ENCODE assay signal across 8 cellular contexts in the genomic region with DNA sequence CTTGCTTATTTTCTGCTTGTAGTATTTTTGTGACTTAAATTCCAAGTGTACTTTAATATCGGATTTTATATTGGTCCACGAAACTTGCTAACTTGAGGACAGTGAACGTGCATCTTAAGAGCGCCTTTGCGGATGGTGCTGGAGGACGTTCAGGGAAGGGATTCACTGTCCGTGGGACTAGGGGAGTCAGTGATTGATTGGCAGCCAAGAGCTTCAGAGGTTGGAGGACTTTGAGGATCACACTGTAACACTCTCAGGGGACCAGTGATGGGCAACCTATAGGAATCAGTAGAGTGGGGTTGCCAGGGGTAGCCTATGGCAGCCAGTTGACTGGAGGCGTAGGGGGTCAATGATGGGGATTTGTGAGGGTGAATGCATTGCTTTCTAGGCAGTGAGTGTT. TPM values are rescaled to one million over a fixed set of nuclear protein-coding genes. Genes with fewer than 3 reads are reported as not detected.
DNase-seq lines count a peak whose midpoint lies in the region; ATAC-seq and TF ChIP-seq lines count a peak whose summit lies in the region.

No MANE protein-coding gene starts in this region.

- no peak for TF ChIP-seq CTCF in GM06990 (IDR thresholded peaks at IDR 0.05; ENCODE audit: insufficient read depth, low read length, poor library complexity, severe bottlenecking)
- TF ChIP-seq CTCF in fibroblast of the aortic adventitia (IDR thresholded peaks at IDR 0.05; ENCODE audit: insufficient read depth, low read length) = no peak

- H3K9me3 ChIP-seq in SK-N-MC (ENCODE audit: low read depth, low read length) = no peaks in the 10 kb centered on the region

- H3K36me3 ChIP-seq in GM06990 (ENCODE audit: control insufficient read depth, insufficient read depth, low read length) = peaks cover 6% of the 10 kb centered on the region; the same call in 1 of the 2 replicates
- peaks cover 6% of the 10 kb centered on the region; the same call in 1 of the 2 replicates for H3K36me3 ChIP-seq in SK-N-MC (ENCODE audit: insufficient read depth, low read length)

- DNase-seq in GM06990 (ENCODE audit: extremely low read depth, insufficient read length) (no peak), SK-N-MC (ENCODE audit: low read depth, low spot score) (no peak), fibroblast of the aortic adventitia (ENCODE audit: low read depth) (no peak), renal cortical epithelial cell (ENCODE audit: low read depth) (peak; percentile 9)
- DNase-seq in activated CD4-positive, alpha-beta T cell treated with anti-CD3 and anti-CD28 coated beads for 1 hour = no peak
- DNase-seq in effector CD8-positive, alpha-beta T cell (lab: John Stamatoyannopoulos, UW) = no peak

- no peak for ATAC-seq in GM21737 (IDR thresholded peaks at IDR 0.05; ENCODE audit: unreplicated experiment)
- no peak for ATAC-seq in GM18873 (IDR thresholded peaks at IDR 0.05; ENCODE audit: low FRiP score, unreplicated experiment)

- H3K4me3 ChIP-seq in GM06990 (replicated peaks; ENCODE audit: low read depth, low read length) (peak overlapping the region; percentile 86), SK-N-MC (peak overlapping the region; percentile 80), fibroblast of the aortic adventitia (ENCODE audit: low read depth, low read length) (peak overlapping the region; percentile 83)

- H3K9ac ChIP-seq in SK-N-MC (ENCODE audit: insufficient read length) = peak overlapping the region; percentile 69

- no peak overlapping the region for H3K27ac ChIP-seq in SK-N-MC

- no peaks in the 10 kb centered on the region for H3K27me3 ChIP-seq in GM06990 (replicated peaks; ENCODE audit: control insufficient read depth, insufficient read depth, low read length)

RNA-seq across cellular contexts. Expression of gene ZNF175, which starts 0.5 kb away (rescaled TPM):
- total RNA-seq in fibroblast of the aortic adventitia (ENCODE audit: low replicate concordance) (7.9 and 12.9 TPM in 2 replicates), renal cortical epithelial cell (3.3 and 12.5 TPM in 2 replicates)

RNA-seq across cellular contexts. Expression of gene SIGLEC6, which starts 40.1 kb away (rescaled TPM):
- total RNA-seq in fibroblast of the aortic adventitia (ENCODE audit: low replicate concordance) = not detected in 2 replicates
- not detected in 2 replicates for total RNA-seq in renal cortical epithelial cell

RNA-seq across cellular contexts. Expression of gene SIGLEC5, which starts 58.6 kb away (rescaled TPM):
- not detected in 2 replicates for total RNA-seq in fibroblast of the aortic adventitia (ENCODE audit: low replicate concordance)
- total RNA-seq in renal cortical epithelial cell = not detected in 2 replicates
